ENCODE assay signal across 15 cellular contexts in genomic region chr16:81964808-81965207, GRCh38. TPM values are rescaled to one million over a fixed set of nuclear protein-coding genes. Genes with fewer than 3 reads are reported as not detected.
A peak's percentile ranks its signal among the peaks of the same experiment; 100 is the strongest.
DNase-seq lines count a peak whose midpoint lies in the region; ATAC-seq, FAIRE-seq and TF ChIP-seq lines count a peak whose summit lies in the region.
"Had no signal": no experiment of that assay in that cellular context is flagged by ENCODE, and none has a peak within 500 bp of the region (broad histone marks: within the 10 kb centered on the region; RNA-seq: fewer than 3 reads in every experiment).

No MANE protein-coding gene starts in this region.

- CTCF ChIA-PET in GM12878 (lab: Yijun Ruan, JAX), result no interaction called here

- no peak overlapping the region for H3K9ac ChIP-seq in Karpas-422 (ENCODE audit: low read length)
- no peak overlapping the region for H3K9ac ChIP-seq in GM12878 (ENCODE audit: control insufficient read depth, insufficient read depth, low read length)
- H3K9ac ChIP-seq: BLaER1 treated with 17β-estradiol and CSF1 and Interleukin-3, amounts not matched to agents 10 nM and 100 nM had no signal

- in situ Hi-C loops in GM12878 (cut with MboI), result no loop called here

- no peak overlapping the region for H3K4me3 Mint-ChIP-seq in activated T-helper 1 cell treated with anti-CD3 and anti-CD28 coated beads, Interleukin-12 subunit alpha, Interleukin-12 subunit beta, Interleukin-2, Interleukin-4 antibody, amounts not matched to agents 30 ng/mL and 10 ng/mL and 1 ng/mL, durations not matched to agents 14 hours and 24 hours and 36 hours
- H3K4me3 Mint-ChIP-seq: B cell; CD8-positive, alpha-beta T cell; H9 had no signal

- intact Hi-C loops in GM12878 (cut with micrococcal nuclease; ENCODE audit: unreplicated experiment), result no loop called here
- intact Hi-C loops in activated T-helper 1 cell treated with anti-CD3 and anti-CD28 coated beads, Interleukin-12 subunit alpha, Interleukin-12 subunit beta, Interleukin-2, Interleukin-4 antibody, amounts not matched to agents 30 ng/mL and 10 ng/mL and 1 ng/mL, durations not matched to agents 14 hours and 24 hours and 36 hours (cut with micrococcal nuclease), result no loop called here

- no peaks in the 10 kb centered on the region for H3K4me1 Mint-ChIP-seq in activated T-helper 1 cell treated with anti-CD3 and anti-CD28 coated beads, Interleukin-12 subunit alpha, Interleukin-12 subunit beta, Interleukin-2, Interleukin-4 antibody, amounts not matched to agents 30 ng/mL and 10 ng/mL and 1 ng/mL, durations not matched to agents 14 hours and 24 hours and 36 hours (ENCODE audit: low read depth)

- FAIRE-seq in GM12891 (lab: Jason Lieb, UNC) (no peak), GM12878 (lab: Jason Lieb, UNC) (no peak)
- FAIRE-seq: H1, K562 had no signal

- peak; percentile 36 for ATAC-seq in GM12878
- ATAC-seq in HG02970 (IDR thresholded peaks at IDR 0.05; ENCODE audit: low FRiP score, unreplicated experiment), result no peak
- ATAC-seq: CD8-positive, alpha-beta T cell; K562 had no signal

- RAD21 ChIA-PET in GM12878 (lab: Charles Lee; ENCODE audit: unreplicated experiment), result no interaction called here

- H3K9me3 ChIP-seq in Karpas-422 (ENCODE audit: low read length) (no peaks in the 10 kb centered on the region), GM12878 (replicated peaks; ENCODE audit: control insufficient read depth, insufficient read depth, low read length) (no peaks in the 10 kb centered on the region)

- H3K4me1 ChIP-seq in Karpas-422 (ENCODE audit: low read length) (peaks cover 5% of the 10 kb centered on the region; the same call in 1 of the 2 replicates), GM12878 (ENCODE audit: control insufficient read depth, insufficient read depth, low read length) (no peaks in the 10 kb centered on the region)

- H3K36me3 ChIP-seq in Karpas-422 (ENCODE audit: insufficient read depth, low read length), result peaks cover 12% of the 10 kb centered on the region; the same call in 1 of the 2 replicates
- H3K36me3 ChIP-seq in GM12878 (ENCODE audit: control insufficient read depth in 2 of 2, insufficient read depth in 2 of 2, low read length in 1 of 2), result peaks cover 0 to 1% of the 10 kb centered on the region in 2 experiments; a peak in 1 of 4 replicates

- H3K9me3 Mint-ChIP-seq in activated T-helper 1 cell treated with anti-CD3 and anti-CD28 coated beads, Interleukin-12 subunit alpha, Interleukin-12 subunit beta, Interleukin-2, Interleukin-4 antibody, amounts not matched to agents 30 ng/mL and 10 ng/mL and 1 ng/mL, durations not matched to agents 14 hours and 24 hours and 36 hours, result no peaks in the 10 kb centered on the region
- H3K9me3 Mint-ChIP-seq: CD8-positive, alpha-beta T cell had no signal

- H3K27ac ChIP-seq in Karpas-422 (ENCODE audit: low read length) (no peak overlapping the region), GM12878 (ENCODE audit: control insufficient read depth, insufficient read depth) (no peak overlapping the region)
- H3K27ac ChIP-seq: BLaER1 treated with 17β-estradiol and CSF1 and Interleukin-3, amounts not matched to agents 10 nM and 100 nM had no signal

- H3K4me2 ChIP-seq in Karpas-422 (ENCODE audit: low read depth, low read length, poor library complexity, severe bottlenecking) (no peak overlapping the region), GM12878 (ENCODE audit: control insufficient read depth, insufficient read depth) (no peak overlapping the region)
- H3K4me2 ChIP-seq: BLaER1 treated with 17β-estradiol and CSF1 and Interleukin-3, amounts not matched to agents 10 nM and 100 nM had no signal

- H3K27ac Mint-ChIP-seq in activated T-helper 1 cell treated with anti-CD3 and anti-CD28 coated beads, Interleukin-12 subunit alpha, Interleukin-12 subunit beta, Interleukin-2, Interleukin-4 antibody, amounts not matched to agents 30 ng/mL and 10 ng/mL and 1 ng/mL, durations not matched to agents 14 hours and 24 hours and 36 hours, result no peak overlapping the region
- H3K27ac Mint-ChIP-seq: B cell; CD8-positive, alpha-beta T cell; H9 had no signal

- H4K20me1 ChIP-seq in Karpas-422 (ENCODE audit: insufficient read depth, low read depth, low read length) (peaks cover 24% of the 10 kb centered on the region), GM12878 (ENCODE audit: control insufficient read depth, insufficient read depth) (no peaks in the 10 kb centered on the region)
- H4K20me1 ChIP-seq: BLaER1 treated with 17β-estradiol and CSF1 and Interleukin-3, amounts not matched to agents 10 nM and 100 nM had no signal

- WGBS in GM12878 (ENCODE audit: insufficient coverage, insufficient replicate concordance, low lambda C conversion rate, missing lambda C conversion rate), result 10% methylated on average over 6 of the region's 6 CpGs

- TF ChIP-seq RAD21 in GM12878 (IDR thresholded peaks at IDR 0.05; ENCODE audit: insufficient read depth, low read depth, low read length), result no peak

- SMC1A ChIA-PET in GM12878 (lab: Charles Lee; ENCODE audit: uncharacterized antibody, unreplicated experiment), result no interaction called here

- H3K36me3 Mint-ChIP-seq in activated T-helper 1 cell treated with anti-CD3 and anti-CD28 coated beads, Interleukin-12 subunit alpha, Interleukin-12 subunit beta, Interleukin-2, Interleukin-4 antibody, amounts not matched to agents 30 ng/mL and 10 ng/mL and 1 ng/mL, durations not matched to agents 14 hours and 24 hours and 36 hours (ENCODE audit: low read depth), result no peaks in the 10 kb centered on the region
- H3K36me3 Mint-ChIP-seq: CD8-positive, alpha-beta T cell had no signal

- H3K9me2 ChIP-seq in Karpas-422 (replicated peaks; ENCODE audit: insufficient read depth, low read length), result no peaks in the 10 kb centered on the region

- H3K4me3 ChIP-seq in Karpas-422 (ENCODE audit: low read length) (no peak overlapping the region), GM12878 (no peak overlapping the region)
- H3K4me3 ChIP-seq: BLaER1 treated with 17β-estradiol and CSF1 and Interleukin-3, amounts not matched to agents 10 nM and 100 nM; K562 had no signal

- no peaks in the 10 kb centered on the region for H3K79me2 ChIP-seq in Karpas-422 (ENCODE audit: low read length)
- no peaks in the 10 kb centered on the region for H3K79me2 ChIP-seq in GM12878 (ENCODE audit: control insufficient read depth, insufficient read depth, low read length)

- no peak for TF ChIP-seq EP300 in GM12878 (IDR thresholded peaks at IDR 0.05; ENCODE audit: borderline replicate concordance in 1 of 2, control insufficient read depth in 1 of 2, low read depth in 2 of 2, low read length in 2 of 2)

- peaks cover 7% of the 10 kb centered on the region for H3K27me3 Mint-ChIP-seq in activated T-helper 1 cell treated with anti-CD3 and anti-CD28 coated beads, Interleukin-12 subunit alpha, Interleukin-12 subunit beta, Interleukin-2, Interleukin-4 antibody, amounts not matched to agents 30 ng/mL and 10 ng/mL and 1 ng/mL, durations not matched to agents 14 hours and 24 hours and 36 hours (ENCODE audit: insufficient read depth)
- H3K27me3 Mint-ChIP-seq: B cell had no signal

- POLR2A ChIA-PET in GM12878 (lab: Charles Lee), result no interaction called here

- no TSS peak for BruUV-seq in GM12878 (replicated peaks; lab: Mats Ljungman, UMichigan)

- TF ChIP-seq POLR2A in GM12891 (IDR thresholded peaks at IDR 0.05; ENCODE audit: low read depth, low read length) (peak; percentile 43; the same call in 1 of the 2 replicates), GM12878 (IDR thresholded peaks at IDR 0.05; ENCODE audit: low read depth, low read length) (no peak)

- TF ChIP-seq CTCF in GM12878 (IDR thresholded peaks at IDR 0.05 in 2 of 3, conservative IDR thresholded peaks at IDR 0.05 in 1 of 3; ENCODE audit: control insufficient read depth in 2 of 3, extremely low read depth in 1 of 3, insufficient read depth in 1 of 3, low read depth in 3 of 3, low read length in 3 of 3), result no peak

- no peaks in the 10 kb centered on the region for H3K27me3 ChIP-seq in Karpas-422 (ENCODE audit: low read length)
- no peaks in the 10 kb centered on the region for H3K27me3 ChIP-seq in GM12878 (replicated peaks in 1 of 2; ENCODE audit: control insufficient read depth in 2 of 2, insufficient read depth in 2 of 2, low read length in 1 of 2)
- H3K27me3 ChIP-seq: BLaER1 treated with 17β-estradiol and CSF1 and Interleukin-3, amounts not matched to agents 10 nM and 100 nM had no signal

- DNase-seq in GM12891 (ENCODE audit: insufficient read length, low spot score) (no peak), Karpas-422 (peak; percentile 62), GM12878 (ENCODE audit: low read depth, low spot score) (no peak), activated gamma-delta T cell treated with Interleukin-2 at 50 U/mL for 16 hours (no peak), GF-D8 (lab: John Stamatoyannopoulos, UW) (no peak)
- no peak for DNase-seq in activated T-helper 1 cell treated with anti-CD3 and anti-CD28 coated beads, Interleukin-12 subunit alpha, Interleukin-12 subunit beta, Interleukin-2, Interleukin-4 antibody, amounts not matched to agents 30 ng/mL and 10 ng/mL and 1 ng/mL, durations not matched to agents 14 hours and 24 hours and 36 hours (ENCODE audit: low spot score)
- DNase-seq: Calu3; CD8-positive, alpha-beta T cell; DMS79 treated with DMSO at 0.1 percent for 48 hours; H9 had no signal

- H2AFZ ChIP-seq in Karpas-422 (ENCODE audit: low read length), result no peak overlapping the region
- no peak overlapping the region for H2AFZ ChIP-seq in GM12878 (ENCODE audit: control insufficient read depth, low read depth, low read length)

TF ChIP-seq in GM12878, 131 proteins besides CTCF, POLR2A, EP300 and RAD21 (continues in another document):
- TF ChIP-seq TCF12 (IDR thresholded peaks at IDR 0.05; ENCODE audit: low read depth, low read length), result no peak

RNA-seq across cellular contexts. Expression of gene SDR42E1, which starts 46.5 kb away (rescaled TPM):
- polyA plus RNA-seq in GM12891 (2012; ENCODE audit: low read depth, missing spikeins), result 3.2 TPM
- total RNA-seq in Karpas-422 (2014; rRNA removed; shearing (Covaris generic); ENCODE audit: low replicate concordance), result 4.4 TPM in 2 replicates
- total RNA-seq in GM12878 (2013; cell fraction: nucleolus; rRNA removed), result 2.7 and 3.2 TPM in 2 replicates
- total RNA-seq in GM12878 (2014; rRNA removed) (1.4 and 2.2 TPM in 2 replicates), GM12878 (2014; rRNA removed; fragmentation: Illumina TruSeq; extraction: Trizol) (2.4 and 2.6 TPM in 2 replicates), GM12878 (2021) (2.6 and 3.2 TPM in 2 replicates)
- 1.1 TPM for polyA plus RNA-seq in GM12878 (2011; ENCODE audit: low read depth)
- polyA plus RNA-seq in GM12878 (2011; rRNA removed) (2.0 and 2.7 TPM in 2 replicates), GM12878 (2014; fragmentation: Illumina TruSeq; extraction: Trizol) (1.4 and 3.8 TPM in 2 replicates), GM12878 (2014; fragmentation: Nextera tagmentation; extraction: Ambion mirVana) (1 to 10 TPM; 2.0 TPM), GM12878 (2014; rRNA removed) (2.0 and 3.2 TPM in 2 replicates), GM12878 (2016; fragmentation: Nextera tagmentation; extraction: Ambion mirVana) (1 to 10 TPM; 3.8 to 5.5 TPM)
- 1.0 and 1.6 TPM in 2 replicates for polyA plus RNA-seq in GM12878 (2011; cell fraction: cytosol; rRNA removed)
- 1.3 and 2.1 TPM in 2 replicates for polyA plus RNA-seq in GM12878 (2011; cell fraction: nucleus; rRNA removed)
- 2.0 and 2.2 TPM in 2 replicates for polyA plus RNA-seq in GM12878 (2012)
- polyA minus RNA-seq in GM12878 (2011; rRNA and poly(A)+ RNA removed), result 2.4 and 3.6 TPM in 2 replicates
- polyA minus RNA-seq in GM12878 (2011; cell fraction: cytosol; rRNA and poly(A)+ RNA removed), result 0.62 and 0.80 TPM in 2 replicates
- polyA minus RNA-seq in GM12878 (2011; cell fraction: nucleus; rRNA and poly(A)+ RNA removed), result 1.1 TPM in 2 replicates
- 5.7 and 5.9 TPM in 2 replicates for total RNA-seq in activated T-helper 1 cell treated with anti-CD3 and anti-CD28 coated beads, Interleukin-12 subunit alpha, Interleukin-12 subunit beta, Interleukin-2, Interleukin-4 antibody, amounts not matched to agents 30 ng/mL and 10 ng/mL and 1 ng/mL, durations not matched to agents 14 hours and 24 hours and 36 hours
- total RNA-seq: H1, H9 had no signal
